ENCODE assay signal across 2 cellular contexts in genomic region chr5:146390469-146390868, GRCh38.
TF ChIP-seq lines count a peak whose summit lies in the region.

No MANE protein-coding gene starts in this region.

TF ChIP-seq in Ishikawa, 13 proteins besides CTCF, POLR2A, EP300 and RAD21 (continued from another document):
- TF ChIP-seq REST (IDR thresholded peaks at IDR 0.05; ENCODE audit: low read depth) (no peak), TEAD4 (IDR thresholded peaks at IDR 0.05) (no peak), YY1 (IDR thresholded peaks at IDR 0.05; ENCODE audit: low read depth) (no peak), USF1 (IDR thresholded peaks at IDR 0.05) (no peak), FOXM1 (IDR thresholded peaks at IDR 0.05; ENCODE audit: borderline replicate concordance, low read depth) (no peak), EGR1 (IDR thresholded peaks at IDR 0.05) (no peak), NFIC (IDR thresholded peaks at IDR 0.05) (no peak)

TF ChIP-seq in GM12878, 131 proteins besides CTCF, POLR2A, EP300 and RAD21:
- TF ChIP-seq ELK1 (IDR thresholded peaks at IDR 0.05; ENCODE audit: low read depth, low read length) (no peak), MAX (IDR thresholded peaks at IDR 0.05; ENCODE audit: low read depth, low read length) (no peak), IRF3 (IDR thresholded peaks at IDR 0.05) (no peak), SP1 (IDR thresholded peaks at IDR 0.05; ENCODE audit: low read depth, low read length) (no peak), ZBED1 (IDR thresholded peaks at IDR 0.05; ENCODE audit: borderline replicate concordance) (no peak), SREBF1 (IDR thresholded peaks at IDR 0.05; ENCODE audit: low read length) (no peak)
